In genomic region chrX:71537743-71538142, GRCh38 we compare ENCODE assay signal across 1 cellular context.
TF ChIP-seq lines count a peak whose summit lies in the region.

No MANE protein-coding gene starts in this region.

TF ChIP-seq in HepG2, 621 proteins besides CTCF, POLR2A, EP300 and RAD21:
- no peak for TF ChIP-seq ZNF879 (CRISPR knock-in tag; IDR thresholded peaks at IDR 0.05)
- no peak for TF ChIP-seq CHD4 (IDR thresholded peaks at IDR 0.05; ENCODE audit: borderline replicate concordance, low read length)
- TF ChIP-seq MNT (IDR thresholded peaks at IDR 0.05) = no peak
- TF ChIP-seq SKIL (CRISPR knock-in tag; IDR thresholded peaks at IDR 0.05; ENCODE audit: borderline replicate concordance) = no peak
- no peak for TF ChIP-seq PHF5A (CRISPR knock-in tag; IDR thresholded peaks at IDR 0.05; ENCODE audit: low read depth, unreplicated experiment)
- no peak for TF ChIP-seq ZNF576 (CRISPR knock-in tag; IDR thresholded peaks at IDR 0.05)
- TF ChIP-seq MTF2 (CRISPR knock-in tag; IDR thresholded peaks at IDR 0.05; ENCODE audit: borderline replicate concordance) = no peak
- no peak for TF ChIP-seq HINFP (CRISPR knock-in tag; IDR thresholded peaks at IDR 0.05; ENCODE audit: low read depth)
- no peak for TF ChIP-seq MLX (CRISPR knock-in tag; IDR thresholded peaks at IDR 0.05)
- TF ChIP-seq ZNF17 (CRISPR knock-in tag; IDR thresholded peaks at IDR 0.05) = no peak
- TF ChIP-seq KDM2A (CRISPR knock-in tag; IDR thresholded peaks at IDR 0.05; ENCODE audit: borderline replicate concordance, low read depth) = no peak
